11 cellular contexts compared by ENCODE assay signal in the genomic region with DNA sequence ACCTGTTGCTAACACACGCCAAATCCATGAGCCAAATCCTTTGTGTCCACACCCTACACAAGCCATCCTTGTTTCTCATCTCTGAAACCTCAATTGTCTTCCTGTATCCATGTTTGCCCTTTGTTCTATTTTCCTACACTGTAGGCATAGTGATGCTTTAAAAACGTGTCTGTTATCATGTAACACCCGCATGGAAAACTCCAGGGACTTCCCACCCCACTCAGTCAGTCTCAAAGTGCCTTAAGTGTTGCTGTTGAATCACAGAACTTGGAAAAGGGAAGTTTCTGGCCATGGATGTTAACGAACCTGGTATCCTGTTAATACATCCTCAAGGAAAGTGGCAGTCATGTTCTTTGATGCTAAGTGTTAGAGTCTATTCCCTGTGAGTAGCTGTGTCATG. TPM values are rescaled to one million over a fixed set of nuclear protein-coding genes. Genes with fewer than 3 reads are reported as not detected.
"Had no signal": no experiment of that assay in that cellular context is flagged by ENCODE, and none has a peak within 500 bp of the region (broad histone marks: within the 10 kb centered on the region; RNA-seq: fewer than 3 reads in every experiment).

No MANE protein-coding gene starts in this region.

- DNase-seq: GM23248, GOT3, H7, H9, HCEC 1CT, HFFc6 had no signal

- H3K4me3 ChIP-seq: GM23248, GM23338, HAP-1 had no signal

- H3K4me1 ChIP-seq: HAP-1 had no signal

- H3K27ac ChIP-seq: GM23248 had no signal

- H3K4me2 ChIP-seq: GM23338 had no signal

- H3K9ac ChIP-seq: GM23248 had no signal

- H2AFZ ChIP-seq: GM23248, GM23338 had no signal

- FAIRE-seq: H1, H54 had no signal

- H3K36me3 ChIP-seq: HAP-1 had no signal

- H3K9me3 ChIP-seq: HAP-1 had no signal

RNA-seq across cellular contexts. Expression of a gene that starts 9.7 kb away (rescaled TPM):
- total RNA-seq: GM23248, GM23338, H1, H4, H7, H9, HFFc6 had no signal
- polyA plus RNA-seq: GM23248, GM23338, H1 had no signal

RNA-seq across cellular contexts. Expression of a gene that starts 19.9 kb away (rescaled TPM):
- total RNA-seq: GM23248, GM23338, H1, H4, H7, H9, HFFc6 had no signal
- polyA plus RNA-seq: GM23248, GM23338, H1 had no signal

RNA-seq across cellular contexts. Expression of a gene that starts 27.7 kb away (rescaled TPM):
- total RNA-seq: GM23248, GM23338, H1, H4, H7, H9, HFFc6 had no signal
- polyA plus RNA-seq: GM23248, GM23338, H1 had no signal

RNA-seq across cellular contexts. Expression of a gene that starts 30.2 kb away (rescaled TPM):
- total RNA-seq: GM23248, GM23338, H1, H4, H7, H9, HFFc6 had no signal
- polyA plus RNA-seq: GM23248, GM23338, H1 had no signal

RNA-seq across cellular contexts. Expression of a gene that starts 50.6 kb away (rescaled TPM):
- total RNA-seq: GM23248, GM23338, H1, H4, H7, H9, HFFc6 had no signal
- polyA plus RNA-seq: GM23248, GM23338, H1 had no signal
